ENCODE assay signal across 1 cellular context in genomic region chr7:2507208-2507916, GRCh38.
TF ChIP-seq lines count a peak whose summit lies in the region.

No MANE protein-coding gene starts in this region.

TF ChIP-seq in HepG2, 621 proteins besides CTCF, POLR2A, EP300 and RAD21:
- TF ChIP-seq, protein P1, sequence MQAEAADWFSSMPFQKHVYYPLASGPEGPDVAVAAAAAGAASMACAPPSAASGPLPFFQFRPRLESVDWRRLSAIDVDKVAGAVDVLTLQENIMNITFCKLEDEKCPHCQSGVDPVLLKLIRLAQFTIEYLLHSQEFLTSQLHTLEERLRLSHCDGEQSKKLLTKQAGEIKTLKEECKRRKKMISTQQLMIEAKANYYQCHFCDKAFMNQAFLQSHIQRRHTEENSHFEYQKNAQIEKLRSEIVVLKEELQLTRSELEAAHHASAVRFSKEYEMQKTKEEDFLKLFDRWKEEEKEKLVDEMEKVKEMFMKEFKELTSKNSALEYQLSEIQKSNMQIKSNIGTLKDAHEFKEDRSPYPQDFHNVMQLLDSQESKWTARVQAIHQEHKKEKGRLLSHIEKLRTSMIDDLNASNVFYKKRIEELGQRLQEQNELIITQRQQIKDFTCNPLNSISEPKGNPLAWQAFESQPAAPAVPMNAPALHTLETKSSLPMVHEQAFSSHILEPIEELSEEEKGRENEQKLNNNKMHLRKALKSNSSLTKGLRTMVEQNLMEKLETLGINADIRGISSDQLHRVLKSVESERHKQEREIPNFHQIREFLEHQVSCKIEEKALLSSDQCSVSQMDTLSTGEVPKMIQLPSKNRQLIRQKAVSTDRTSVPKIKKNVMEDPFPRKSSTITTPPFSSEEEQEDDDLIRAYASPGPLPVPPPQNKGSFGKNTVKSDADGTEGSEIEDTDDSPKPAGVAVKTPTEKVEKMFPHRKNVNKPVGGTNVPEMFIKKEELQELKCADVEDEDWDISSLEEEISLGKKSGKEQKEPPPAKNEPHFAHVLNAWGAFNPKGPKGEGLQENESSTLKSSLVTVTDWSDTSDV (CRISPR knock-in tag; IDR thresholded peaks at IDR 0.05): no peak
- TF ChIP-seq ZMYM3 (CRISPR knock-in tag; IDR thresholded peaks at IDR 0.05) (peak; percentile 58; the same call in 1 of the 2 replicates), ZBTB33 (CRISPR knock-in tag; IDR thresholded peaks at IDR 0.05) (0 out of 2 replicates have a peak, but pooled peaks have one; percentile 10)
